Comparison of ENCODE assay signal across 15 cellular contexts in the genomic region with DNA sequence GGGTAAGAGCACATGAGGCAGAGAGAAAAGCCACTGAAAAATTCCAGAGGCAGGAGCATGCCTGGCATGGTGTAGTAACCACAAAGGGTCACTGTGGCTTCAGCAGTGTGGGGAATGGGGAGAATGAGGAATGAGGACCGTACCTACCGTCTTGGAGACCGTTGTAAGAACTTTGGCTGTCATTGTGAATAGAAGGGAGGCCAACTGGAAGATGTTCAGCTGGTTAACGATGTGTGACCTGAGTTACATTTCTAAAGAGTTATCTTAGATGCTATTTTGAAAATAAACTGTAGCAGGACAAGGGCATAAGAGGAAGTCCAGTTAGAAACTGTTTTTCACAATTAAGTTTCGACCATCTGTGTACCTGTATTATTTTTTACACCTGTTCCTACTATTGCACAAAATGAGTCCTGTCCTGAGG.
DNase-seq lines count a peak whose midpoint lies in the region; ATAC-seq, FAIRE-seq and TF ChIP-seq lines count a peak whose summit lies in the region.
"Had no signal": no experiment of that assay in that cellular context is flagged by ENCODE, and none has a peak within 500 bp of the region (broad histone marks: within the 10 kb centered on the region; RNA-seq: fewer than 3 reads in every experiment).

No MANE protein-coding gene starts in this region.

- no peak for TF ChIP-seq CTCF in BJ (IDR thresholded peaks at IDR 0.05; ENCODE audit: insufficient read depth, low read depth, low read length)

- no peaks in the 10 kb centered on the region for H3K36me3 ChIP-seq in BJ (ENCODE audit: control insufficient read depth, insufficient read depth, low read length)
- H3K36me3 ChIP-seq: brain microvascular endothelial cell, prostate gland had no signal

- ATAC-seq in GM21529 (IDR thresholded peaks at IDR 0.05; ENCODE audit: unreplicated experiment) (peak; percentile 65), GM19023 (IDR thresholded peaks at IDR 0.05; ENCODE audit: unreplicated experiment) (no peak)
- ATAC-seq: stimulated activated memory B cell treated with anti-CD40 and anti-IgM and Interleukin-4, amounts not matched to agents 10 μg/mL and 1 μg/mL and 100 μg/mL, for 72 hours had no signal

- CTCF ChIA-PET in BJ (lab: Yijun Ruan, JAX), result interaction anchor here (0.7 kb wide), 1 partner anchor 1563 kb away, joined by 5 read pairs; no protein-coding TSS in a partner anchor

- no peak for FAIRE-seq in GM12892 (lab: Jason Lieb, UNC)
- FAIRE-seq: endothelial cell of umbilical vein had no signal

- no peak overlapping the region for H3K4me3 ChIP-seq in BJ (ENCODE audit: low read depth, low read length)
- H3K4me3 ChIP-seq: prostate gland had no signal

- no peak for TF ChIP-seq POLR2A in GM12892 (IDR thresholded peaks at IDR 0.05; ENCODE audit: low read depth, low read length)

- DNase-seq in BJ (ENCODE audit: low read depth) (peak; percentile 26), RPMI8226 (peak; percentile 28), kidney glomerular epithelial cell (lab: John Stamatoyannopoulos, UW) (peak; percentile 28), inferior parietal cortex (ENCODE audit: extremely low spot score) (no peak), NCI-H1694 (lab: John Stamatoyannopoulos, UW) (no peak), GM12892 (ENCODE audit: insufficient read length) (no peak)
- DNase-seq: activated CD4-positive, alpha-beta T cell treated with anti-CD3 and anti-CD28 coated beads, Interleukin-2, amount 10 ng/mL, durations not matched to agents 24 days and 14 days; brain microvascular endothelial cell; NCI-H2029; stimulated activated CD4-positive, alpha-beta T cell treated with anti-CD3 and anti-CD28 coated beads, Interleukin-2, amount 100 ng/mL, for 24 hours had no signal

- no peaks in the 10 kb centered on the region for H3K27me3 ChIP-seq in BJ (ENCODE audit: control insufficient read depth, insufficient read depth, low read length)
- H3K27me3 ChIP-seq: brain microvascular endothelial cell had no signal

- POLR2A ChIA-PET in BJ (lab: Charles Lee), result no interaction called here

Comparison
In these comparisons a context has a peak if more than half of its experiments do, and no peak if none do; other contexts are left out.
1. DNase-seq: peak in BJ (single experiment), RPMI8226 (single experiment) and kidney glomerular epithelial cell (single experiment); none in inferior parietal cortex (single experiment), NCI-H1694 (single experiment) and GM12892 (single experiment).